11 cellular contexts compared by ENCODE assay signal in the genomic region with DNA sequence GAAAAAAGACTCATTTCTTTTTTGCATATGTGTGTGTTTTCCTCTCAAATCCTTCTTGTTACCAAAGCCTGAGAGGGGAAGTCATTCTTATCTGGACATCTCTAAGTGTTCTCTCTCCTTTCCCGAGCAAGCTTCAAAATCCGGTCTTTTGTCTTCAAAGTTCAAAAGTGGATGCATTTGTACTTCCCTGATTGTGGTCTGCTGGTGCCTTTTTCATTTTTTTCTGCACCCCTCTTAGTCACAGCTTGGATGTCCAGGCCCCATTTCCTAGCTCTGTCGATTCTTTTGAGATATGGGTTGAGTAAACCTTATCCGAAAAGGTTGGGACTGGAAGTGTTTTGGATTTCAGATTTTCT. TPM values are rescaled to one million over a fixed set of nuclear protein-coding genes. Genes with fewer than 3 reads are reported as not detected.
DNase-seq lines count a peak whose midpoint lies in the region; ATAC-seq and TF ChIP-seq lines count a peak whose summit lies in the region.
"Had no signal": no experiment of that assay in that cellular context is flagged by ENCODE, and none has a peak within 500 bp of the region (broad histone marks: within the 10 kb centered on the region; RNA-seq: fewer than 3 reads in every experiment).

No MANE protein-coding gene starts in this region.

- peak overlapping the region in 1 of 2 experiments; percentile 96 for H3K4ac ChIP-seq in mesenchymal stem cell (ENCODE audit: low read depth in 1 of 2, low read length in 2 of 2)

- no peak for DNase-seq in A673 (ENCODE audit: low spot score)
- no peak for DNase-seq in GM23338 (ENCODE audit: low spot score)
- DNase-seq in activated naive CD8-positive, alpha-beta T cell treated with anti-CD3 and anti-CD28 coated beads, Interleukin-2, amount 50 U/mL, for 24 hours: no peak
- peak; percentile 58 for DNase-seq in mesenchymal stem cell
- no peak for DNase-seq in NCI-H345 treated with DMSO at 0.1 percent for 48 hours (lab: John Stamatoyannopoulos, UW; ENCODE audit: unreplicated experiment)
- DNase-seq in HuH-7 (ENCODE audit: low spot score): no peak
- no peak for DNase-seq in PC-3
- no peak for DNase-seq in NCI-H2196 treated with DMSO at 0.1 percent for 48 hours (lab: John Stamatoyannopoulos, UW; ENCODE audit: unreplicated experiment)
- DNase-seq: brain microvascular endothelial cell, NCI-H146 had no signal

- peaks cover 14% of the 10 kb centered on the region for H3K4me1 ChIP-seq in A673 (ENCODE audit: insufficient read depth, low read length, poor library complexity, severe bottlenecking)
- peaks cover 18% of the 10 kb centered on the region for H3K4me1 ChIP-seq in GM23338 (ENCODE audit: insufficient read depth)
- peaks cover 52% of the 10 kb centered on the region for H3K4me1 ChIP-seq in mesenchymal stem cell (ENCODE audit: control insufficient read depth, insufficient read depth, low read depth, low read length)
- peaks cover 64% of the 10 kb centered on the region for H3K4me1 ChIP-seq in PC-3 (ENCODE audit: insufficient read depth, low read length)

- CTCF ChIA-PET in A673 (lab: Charles Lee) (no interaction called here), PC-3 (lab: Charles Lee) (no interaction called here)

- H3K9me3 ChIP-seq in A673 (ENCODE audit: low read depth, low read length, poor library complexity, severe bottlenecking) (no peaks in the 10 kb centered on the region), mesenchymal stem cell (ENCODE audit: control insufficient read depth, low read length) (no peaks in the 10 kb centered on the region), PC-3 (ENCODE audit: low read length) (no peaks in the 10 kb centered on the region)

- no peak overlapping the region for H2BK5ac ChIP-seq in mesenchymal stem cell (ENCODE audit: low read depth, low read length, poor library complexity, severe bottlenecking)

- H3K23ac ChIP-seq in mesenchymal stem cell (ENCODE audit: low read length in 2 of 2): no peak overlapping the region

- intact Hi-C loops in A673 (cut with micrococcal nuclease; ENCODE audit: unreplicated experiment) (no loop called here), PC-3 (cut with micrococcal nuclease) (no loop called here)

- H3K4me3 ChIP-seq in A673 (ENCODE audit: low read depth, low read length, poor library complexity, severe bottlenecking) (no peak overlapping the region), GM23338 (no peak overlapping the region), mesenchymal stem cell (ENCODE audit: insufficient read depth in 1 of 2, low read depth in 1 of 2, low read length in 2 of 2) (no peak overlapping the region), PC-3 (ENCODE audit: low read length) (no peak overlapping the region)

- no peaks in the 10 kb centered on the region for H3F3A ChIP-seq in GM23338 (replicated peaks; ENCODE audit: low read depth)
- H3F3A ChIP-seq in PC-3 (ENCODE audit: low read length, unreplicated experiment): peaks cover 7% of the 10 kb centered on the region

- peaks cover 8% of the 10 kb centered on the region for H3K79me1 ChIP-seq in mesenchymal stem cell (replicated peaks; ENCODE audit: low read length, poor library complexity, severe bottlenecking)

- H2BK120ac ChIP-seq in mesenchymal stem cell (ENCODE audit: low read depth, low read length): no peak overlapping the region

- H3K4me1 Mint-ChIP-seq in GM23338: peaks cover 30% of the 10 kb centered on the region
- H3K4me1 Mint-ChIP-seq in activated naive CD8-positive, alpha-beta T cell treated with anti-CD3 and anti-CD28 coated beads, Interleukin-2, amount 50 U/mL, for 24 hours: peaks cover 72% of the 10 kb centered on the region

- H4K91ac ChIP-seq in mesenchymal stem cell (ENCODE audit: low read length): no peak overlapping the region

- H3K18ac ChIP-seq in mesenchymal stem cell (ENCODE audit: low read depth in 1 of 2, low read length in 2 of 2): no peak overlapping the region

- peaks cover 12% of the 10 kb centered on the region for H3K27me3 Mint-ChIP-seq in GM23338 (ENCODE audit: insufficient read depth, low read depth, poor library complexity)
- H3K27me3 Mint-ChIP-seq in activated naive CD8-positive, alpha-beta T cell treated with anti-CD3 and anti-CD28 coated beads, Interleukin-2, amount 50 U/mL, for 24 hours: no peaks in the 10 kb centered on the region

- TF ChIP-seq CTCF in A673 (conservative IDR thresholded peaks at IDR 0.05; ENCODE audit: low read depth, low read length) (no peak), GM23338 (conservative IDR thresholded peaks at IDR 0.05; ENCODE audit: low read depth in 2 of 2) (no peak), PC-3 (conservative IDR thresholded peaks at IDR 0.05; ENCODE audit: low read depth, low read length) (no peak)

- H3K9me3 Mint-ChIP-seq in GM23338: no peaks in the 10 kb centered on the region; the same call in 2 of the 3 replicates
- H3K9me3 Mint-ChIP-seq in activated naive CD8-positive, alpha-beta T cell treated with anti-CD3 and anti-CD28 coated beads, Interleukin-2, amount 50 U/mL, for 24 hours: no peaks in the 10 kb centered on the region

- whole genome bisulfite sequencing in mesenchymal stem cell: 50% methylated on average over 4 of the region's 4 CpGs

- peak overlapping the region; percentile 40 for H3K27ac ChIP-seq in A673 (ENCODE audit: low read depth, low read length, poor library complexity, severe bottlenecking)
- H3K27ac ChIP-seq in GM23338 (ENCODE audit: low read depth): no peak overlapping the region
- peak overlapping the region; percentile 79 for H3K27ac ChIP-seq in mesenchymal stem cell (ENCODE audit: low read length, poor library complexity, severe bottlenecking)
- no peak overlapping the region for H3K27ac ChIP-seq in PC-3 (ENCODE audit: low read length)

- BruUV-seq in A673 (replicated peaks; lab: Mats Ljungman, UMichigan): no TSS peak
- BruUV-seq in PC-3 (replicated peaks; lab: Mats Ljungman, UMichigan): no TSS peak

- H3K36me3 Mint-ChIP-seq in GM23338 (ENCODE audit: low read depth): peaks cover 16% of the 10 kb centered on the region
- peaks cover 20% of the 10 kb centered on the region for H3K36me3 Mint-ChIP-seq in activated naive CD8-positive, alpha-beta T cell treated with anti-CD3 and anti-CD28 coated beads, Interleukin-2, amount 50 U/mL, for 24 hours (ENCODE audit: low read depth)

- H3K14ac ChIP-seq in mesenchymal stem cell (ENCODE audit: low read length in 2 of 2): no peak overlapping the region

- no peak for ATAC-seq in GM23338
- no peak for ATAC-seq in activated naive CD8-positive, alpha-beta T cell treated with anti-CD3 and anti-CD28 coated beads, Interleukin-2, amount 50 U/mL, for 24 hours
- no peak for ATAC-seq in PC-3
- ATAC-seq: left colon had no signal

- H3K9ac ChIP-seq in mesenchymal stem cell (ENCODE audit: low read length) (no peak overlapping the region), PC-3 (ENCODE audit: low read length) (no peak overlapping the region)

- H3K27me3 ChIP-seq in A673 (replicated peaks; ENCODE audit: insufficient read depth, low read depth, low read length, poor library complexity): no peaks in the 10 kb centered on the region
- no peaks in the 10 kb centered on the region for H3K27me3 ChIP-seq in GM23338 (ENCODE audit: insufficient read depth)
- H3K27me3 ChIP-seq in mesenchymal stem cell (ENCODE audit: control insufficient read depth in 1 of 2, insufficient read depth in 1 of 2, low read length in 2 of 2): no peaks in the 10 kb centered on the region
- no peaks in the 10 kb centered on the region for H3K27me3 ChIP-seq in PC-3 (ENCODE audit: low read length)
- H3K27me3 ChIP-seq: brain microvascular endothelial cell had no signal

- H2AFZ ChIP-seq in GM23338 (no peak overlapping the region), mesenchymal stem cell (ENCODE audit: low read depth, low read length) (no peak overlapping the region), PC-3 (ENCODE audit: low read length) (no peak overlapping the region)

- H3K79me2 ChIP-seq in GM23338 (replicated peaks; ENCODE audit: insufficient read depth) (0 out of 2 replicates have a peak, but pooled peaks cover 4% of the 10 kb centered on the region), PC-3 (ENCODE audit: low read length) (peaks cover 82% of the 10 kb centered on the region)

- no peak overlapping the region for H3K4me3 Mint-ChIP-seq in GM23338
- peak overlapping the region; percentile 33 for H3K4me3 Mint-ChIP-seq in activated naive CD8-positive, alpha-beta T cell treated with anti-CD3 and anti-CD28 coated beads, Interleukin-2, amount 50 U/mL, for 24 hours

- H2AK5ac ChIP-seq in mesenchymal stem cell (ENCODE audit: low read length, severe bottlenecking): peak overlapping the region; percentile 73

- H4K8ac ChIP-seq in mesenchymal stem cell (ENCODE audit: low read length): no peak overlapping the region

- H3K27ac Mint-ChIP-seq in GM23338: peak overlapping the region; percentile 50; the same call in 1 of the 2 replicates
- peak overlapping the region; percentile 93 for H3K27ac Mint-ChIP-seq in activated naive CD8-positive, alpha-beta T cell treated with anti-CD3 and anti-CD28 coated beads, Interleukin-2, amount 50 U/mL, for 24 hours

- no peak overlapping the region for H2BK15ac ChIP-seq in mesenchymal stem cell (ENCODE audit: low read depth, poor library complexity, severe bottlenecking)

- no peak overlapping the region for H3K4me2 ChIP-seq in GM23338
- no peak overlapping the region for H3K4me2 ChIP-seq in mesenchymal stem cell (ENCODE audit: low read length, poor library complexity, severe bottlenecking)
- no peak overlapping the region for H3K4me2 ChIP-seq in PC-3 (ENCODE audit: low read length)

- peaks cover 12% of the 10 kb centered on the region for H4K20me1 ChIP-seq in GM23338 (replicated peaks; ENCODE audit: insufficient read depth)
- H4K20me1 ChIP-seq in PC-3 (ENCODE audit: low read length): no peaks in the 10 kb centered on the region

- H3K9me2 ChIP-seq in GM23338 (ENCODE audit: insufficient read depth) (no peaks in the 10 kb centered on the region), PC-3 (replicated peaks; ENCODE audit: low read length) (no peaks in the 10 kb centered on the region)

- H2BK12ac ChIP-seq in mesenchymal stem cell (ENCODE audit: low read length in 2 of 2): no peak overlapping the region

- POLR2A ChIA-PET in A673 (lab: Charles Lee; ENCODE audit: low non-redundant PET): no interaction called here
- POLR2A ChIA-PET in PC-3 (lab: Charles Lee; ENCODE audit: unreplicated experiment): no interaction called here

- H3K36me3 ChIP-seq in A673 (ENCODE audit: insufficient read depth, low read length, poor library complexity, severe bottlenecking): no peaks in the 10 kb centered on the region
- H3K36me3 ChIP-seq in GM23338 (ENCODE audit: insufficient read depth): no peaks in the 10 kb centered on the region
- peaks cover 5 to 26% of the 10 kb centered on the region in 2 experiments for H3K36me3 ChIP-seq in mesenchymal stem cell (ENCODE audit: control insufficient read depth in 1 of 2, insufficient read depth in 2 of 2, low read depth in 1 of 2, low read length in 2 of 2)
- peaks cover 39% of the 10 kb centered on the region for H3K36me3 ChIP-seq in PC-3 (ENCODE audit: low read depth, low read length)

RNA-seq across cellular contexts. Expression of a gene that starts 34.8 kb away (rescaled TPM):
- total RNA-seq in A673 (2021) (27.3 and 29.4 TPM in 2 replicates), PC-3 (2014; rRNA removed) (57.8 and 66.9 TPM in 2 replicates)
- total RNA-seq in GM23338 (2014; rRNA removed; shearing (Covaris generic)): 30.6 and 31.0 TPM in 2 replicates
- polyA plus RNA-seq in GM23338 (2016; fragmentation: Nextera tagmentation; extraction: Ambion mirVana): 11.2 and 13.0 TPM in 2 replicates
- 16.3 TPM for polyA plus RNA-seq in mesenchymal stem cell (2013, experiment 1 of 2)
- polyA plus RNA-seq in mesenchymal stem cell (2013, experiment 2 of 2): 16.0 TPM

RNA-seq across cellular contexts. Expression of a gene that starts 43.7 kb away (rescaled TPM):
- total RNA-seq in A673 (2021) (2.4 and 3.2 TPM in 2 replicates), PC-3 (2014; rRNA removed) (0.84 and 0.98 TPM in 2 replicates)
- 1.0 and 1.1 TPM in 2 replicates for total RNA-seq in GM23338 (2014; rRNA removed; shearing (Covaris generic))
- polyA plus RNA-seq in GM23338 (2016; fragmentation: Nextera tagmentation; extraction: Ambion mirVana): 0.31 and 0.57 TPM in 2 replicates
- 0.32 TPM for polyA plus RNA-seq in mesenchymal stem cell (2013, experiment 1 of 2)
- 0.29 TPM for polyA plus RNA-seq in mesenchymal stem cell (2013, experiment 2 of 2)

Comparison
In these comparisons a context has a peak if more than half of its experiments do, and no peak if none do; other contexts are left out.
1. H3K27ac ChIP-seq: peak in A673 (single experiment) and mesenchymal stem cell (single experiment); none in GM23338 (single experiment) and PC-3 (single experiment).